Comparison of ENCODE assay signal across 1 cellular context in the genomic region with DNA sequence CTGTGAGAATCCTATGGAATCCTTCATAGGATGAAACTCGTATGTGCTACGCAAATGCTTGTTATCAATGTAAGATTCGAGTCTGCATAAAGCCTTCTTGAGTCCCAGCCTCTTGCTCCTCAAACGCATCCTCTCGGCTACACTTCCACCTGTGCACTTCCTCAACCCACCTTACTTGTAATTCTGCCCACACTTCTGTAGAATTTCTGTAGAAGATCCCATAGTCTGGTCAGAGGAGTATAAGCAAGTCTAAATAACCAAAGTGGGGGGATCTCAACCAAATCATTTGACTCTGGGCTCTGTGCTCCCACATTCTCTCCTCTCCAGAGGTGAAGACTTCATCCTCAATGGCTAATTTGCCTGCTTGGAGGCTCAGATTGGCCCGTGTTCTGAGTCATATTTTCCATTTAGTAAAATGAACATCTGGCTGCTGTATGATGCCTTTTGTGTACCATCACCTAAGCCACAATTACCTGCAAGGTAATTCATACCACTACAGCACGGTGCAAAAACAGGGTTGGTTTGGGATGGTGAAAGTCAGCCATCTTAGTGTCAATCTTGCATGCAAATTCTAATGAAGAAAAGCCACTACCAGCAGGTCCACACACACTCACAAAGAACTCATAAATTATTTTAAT.
TF ChIP-seq lines count a peak whose summit lies in the region.

No MANE protein-coding gene starts in this region.

TF ChIP-seq in H1, 55 proteins besides CTCF, POLR2A, EP300 and RAD21 (continued from another document):
- TF ChIP-seq CHD7 (IDR thresholded peaks at IDR 0.05; ENCODE audit: insufficient replicate concordance, low read length) (no peak), BCL11A (IDR thresholded peaks at IDR 0.05; ENCODE audit: low read depth in 2 of 2, low read length in 2 of 2) (no peak), TAF7 (optimal IDR thresholded peaks at IDR 0.05; ENCODE audit: borderline replicate concordance, low read depth, low read length) (no peak), EZH2 (IDR thresholded peaks at IDR 0.05; ENCODE audit: low read depth, low read length, severe bottlenecking) (no peak), KDM4A (IDR thresholded peaks at IDR 0.05; ENCODE audit: low read depth, low read length, severe bottlenecking) (no peak), SAP30 (IDR thresholded peaks at IDR 0.05; ENCODE audit: insufficient read depth, insufficient replicate concordance, low read length) (no peak), CBX8 (IDR thresholded peaks at IDR 0.05; ENCODE audit: borderline replicate concordance, low read depth, low read length) (no peak), BACH1 (IDR thresholded peaks at IDR 0.05; ENCODE audit: low read length) (no peak), SIRT6 (IDR thresholded peaks at IDR 0.05; ENCODE audit: low read length) (no peak), RFX5 (IDR thresholded peaks at IDR 0.05; ENCODE audit: borderline replicate concordance, low read depth, low read length) (no peak), SP4 (IDR thresholded peaks at IDR 0.05; ENCODE audit: low read length) (no peak)
- TF ChIP-seq, protein P1, sequence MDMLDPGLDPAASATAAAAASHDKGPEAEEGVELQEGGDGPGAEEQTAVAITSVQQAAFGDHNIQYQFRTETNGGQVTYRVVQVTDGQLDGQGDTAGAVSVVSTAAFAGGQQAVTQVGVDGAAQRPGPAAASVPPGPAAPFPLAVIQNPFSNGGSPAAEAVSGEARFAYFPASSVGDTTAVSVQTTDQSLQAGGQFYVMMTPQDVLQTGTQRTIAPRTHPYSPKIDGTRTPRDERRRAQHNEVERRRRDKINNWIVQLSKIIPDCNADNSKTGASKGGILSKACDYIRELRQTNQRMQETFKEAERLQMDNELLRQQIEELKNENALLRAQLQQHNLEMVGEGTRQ (IDR thresholded peaks at IDR 0.05; ENCODE audit: low read length): no peak
- TF ChIP-seq, protein P2, sequence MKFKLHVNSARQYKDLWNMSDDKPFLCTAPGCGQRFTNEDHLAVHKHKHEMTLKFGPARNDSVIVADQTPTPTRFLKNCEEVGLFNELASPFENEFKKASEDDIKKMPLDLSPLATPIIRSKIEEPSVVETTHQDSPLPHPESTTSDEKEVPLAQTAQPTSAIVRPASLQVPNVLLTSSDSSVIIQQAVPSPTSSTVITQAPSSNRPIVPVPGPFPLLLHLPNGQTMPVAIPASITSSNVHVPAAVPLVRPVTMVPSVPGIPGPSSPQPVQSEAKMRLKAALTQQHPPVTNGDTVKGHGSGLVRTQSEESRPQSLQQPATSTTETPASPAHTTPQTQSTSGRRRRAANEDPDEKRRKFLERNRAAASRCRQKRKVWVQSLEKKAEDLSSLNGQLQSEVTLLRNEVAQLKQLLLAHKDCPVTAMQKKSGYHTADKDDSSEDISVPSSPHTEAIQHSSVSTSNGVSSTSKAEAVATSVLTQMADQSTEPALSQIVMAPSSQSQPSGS (IDR thresholded peaks at IDR 0.05; ENCODE audit: low read length): no peak
- TF ChIP-seq, protein P3, sequence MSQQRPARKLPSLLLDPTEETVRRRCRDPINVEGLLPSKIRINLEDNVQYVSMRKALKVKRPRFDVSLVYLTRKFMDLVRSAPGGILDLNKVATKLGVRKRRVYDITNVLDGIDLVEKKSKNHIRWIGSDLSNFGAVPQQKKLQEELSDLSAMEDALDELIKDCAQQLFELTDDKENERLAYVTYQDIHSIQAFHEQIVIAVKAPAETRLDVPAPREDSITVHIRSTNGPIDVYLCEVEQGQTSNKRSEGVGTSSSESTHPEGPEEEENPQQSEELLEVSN (IDR thresholded peaks at IDR 0.05): no peak
TF ChIP-seq in H1: peak in this region for 0.
